ENCODE assay signal across 8 cellular contexts in genomic region chr3:53890726-53891499, GRCh38. TPM values are rescaled to one million over a fixed set of nuclear protein-coding genes. Genes with fewer than 3 reads are reported as not detected.
DNase-seq lines count a peak whose midpoint lies in the region; ATAC-seq and TF ChIP-seq lines count a peak whose summit lies in the region.

No MANE protein-coding gene starts in this region.

- no peak for TF ChIP-seq POLR2A in suprapubic skin (IDR thresholded peaks at IDR 0.05)

- WGBS in suprapubic skin, result 6% methylated on average over 22 of the region's 22 CpGs

- H3K4me3 ChIP-seq in mononuclear cell (ENCODE audit: low read length), result peak overlapping the region; percentile 94
- peak overlapping the region; percentile 96 for H3K4me3 ChIP-seq in suprapubic skin

- no peak for TF ChIP-seq EP300 in suprapubic skin (IDR thresholded peaks at IDR 0.05)

- H3K27me3 ChIP-seq in mononuclear cell (ENCODE audit: insufficient read depth, low read length) (peaks cover 12% of the 10 kb centered on the region), suprapubic skin (no peaks in the 10 kb centered on the region)

- ATAC-seq in HG03280 (IDR thresholded peaks at IDR 0.05; ENCODE audit: unreplicated experiment), result no peak

- peak; percentile 23 for DNase-seq in EH (ENCODE audit: low read depth)
- DNase-seq in HuH-7 (ENCODE audit: low spot score), result peak; percentile 12
- peak; percentile 52 to 64 for DNase-seq in activated CD4-positive, alpha-beta T cell treated with anti-CD3 and anti-CD28 coated beads for 4 hours
- DNase-seq in effector CD4-positive, alpha-beta T cell, result peak; percentile 62
- no peak for DNase-seq in suprapubic skin (ENCODE audit: low spot score in 2 of 2)
- DNase-seq in NCI-H2107 treated with DMSO at 0.1 percent for 48 hours (lab: John Stamatoyannopoulos, UW; ENCODE audit: unreplicated experiment), result no peak

- H3K9me3 ChIP-seq in mononuclear cell (ENCODE audit: low read depth, low read length) (no peaks in the 10 kb centered on the region), suprapubic skin (no peaks in the 10 kb centered on the region)

- TF ChIP-seq CTCF in suprapubic skin (IDR thresholded peaks at IDR 0.05), result no peak

- H3K27ac ChIP-seq in suprapubic skin, result peak overlapping the region; percentile 92

- H3K4me1 ChIP-seq in mononuclear cell (ENCODE audit: insufficient read depth, low read length), result peaks cover 25% of the 10 kb centered on the region
- H3K4me1 ChIP-seq in suprapubic skin, result peaks cover 16% of the 10 kb centered on the region

- H3K36me3 ChIP-seq in suprapubic skin, result peaks cover 5% of the 10 kb centered on the region

RNA-seq across cellular contexts. Expression of gene SELENOK, which starts 0.7 kb away (rescaled TPM):
- total RNA-seq in mononuclear cell, result 126 TPM
- 10 to 100 TPM; 36.5 to 48.1 (median 45.4) TPM for total RNA-seq in suprapubic skin

RNA-seq across cellular contexts. Expression of gene ACTR8, which starts 9.0 kb away (rescaled TPM):
- total RNA-seq in mononuclear cell, result 8.1 TPM
- total RNA-seq in suprapubic skin, result 10 to 100 TPM; 15.0 to 21.3 (median 15.8) TPM

RNA-seq across cellular contexts. Expression of gene IL17RB, which starts 44.5 kb away (rescaled TPM):
- total RNA-seq in mononuclear cell (0.10 TPM), suprapubic skin (1 to 10 TPM; 1.7 to 5.1 (median 2.2) TPM)

RNA-seq across cellular contexts. Expression of gene CHDH, which starts 44.7 kb away (rescaled TPM):
- total RNA-seq in mononuclear cell (under 0.01 TPM), suprapubic skin (10 to 100 TPM in 2 of 4 donors, 1 to 10 TPM in 2; 6.0 to 26.4 (median 9.3) TPM)

Comparison
In these comparisons a context has a peak if more than half of its experiments do, and no peak if none do; other contexts are left out.
1. DNase-seq: peak in EH (single experiment), HuH-7 (single experiment), activated CD4-positive, alpha-beta T cell treated with anti-CD3 and anti-CD28 coated beads for 4 hours (2 of 2) and effector CD4-positive, alpha-beta T cell (single experiment); none in suprapubic skin (0 of 2) and NCI-H2107 treated with DMSO at 0.1 percent for 48 hours (single experiment).